19 cellular contexts compared by ENCODE assay signal in genomic region chr2:151815821-151816489, GRCh38.
"Had no signal": no experiment of that assay in that cellular context is flagged by ENCODE, and none has a peak within 500 bp of the region (broad histone marks: within the 10 kb centered on the region; RNA-seq: fewer than 3 reads in every experiment).

No MANE protein-coding gene starts in this region.

- H3K9me3 ChIP-seq: lower lobe of right lung, right atrium auricular region, suprapubic skin, thoracic aorta, tibial artery had no signal

- DNase-seq: hypothalamus; immature natural killer cell; lower lobe of right lung; mammary epithelial cell; mesendoderm; naive B cell; natural killer cell; ovary; stimulated activated CD4-positive, alpha-beta T cell treated with anti-CD3 and anti-CD28 coated beads, Interleukin-12 subunit alpha, Interleukin-12 subunit beta, amount 100 ng/mL, for 4 hours; stimulated activated CD4-positive, alpha-beta T cell treated with anti-CD3 and anti-CD28 coated beads, Interleukin-15, amount 100 ng/mL, for 24 hours; stimulated activated CD4-positive, alpha-beta T cell treated with anti-CD3 and anti-CD28 coated beads, Interleukin-2, amount 100 ng/mL, for 24 hours; stimulated activated CD4-positive, alpha-beta T cell treated with anti-CD3 and anti-CD28 coated beads, Interleukin-4, amount 100 ng/mL, for 1 hour; stimulated activated naive CD4-positive, alpha-beta T cell; tibial artery; uterus had no signal

- H3K4me3 ChIP-seq: lower lobe of right lung, ovary, right atrium auricular region, skin epidermis, suprapubic skin, thoracic aorta, tibial artery, uterus had no signal

- H3K4me1 ChIP-seq: uterus had no signal

- H3K27me3 ChIP-seq: ovary, right atrium auricular region, suprapubic skin, tibial artery, uterus had no signal

- H3K36me3 ChIP-seq: ovary, uterus had no signal

- H3K27ac ChIP-seq: lower lobe of right lung, ovary, right atrium auricular region, skin epidermis, suprapubic skin, thoracic aorta, tibial artery, uterus had no signal
